36 cellular contexts compared by ENCODE assay signal in genomic region chr14:93929657-93930056, GRCh38. TPM values are rescaled to one million over a fixed set of nuclear protein-coding genes. Genes with fewer than 3 reads are reported as not detected.
"Had no signal": no experiment of that assay in that cellular context is flagged by ENCODE, and none has a peak within 500 bp of the region (broad histone marks: within the 10 kb centered on the region; RNA-seq: fewer than 3 reads in every experiment).

No MANE protein-coding gene starts in this region.

- FAIRE-seq: astrocyte, colon, endometrium, endothelial cell of umbilical vein had no signal

- H3K27ac Mint-ChIP-seq: activated CD8-positive, alpha-beta T cell treated with anti-CD3 and anti-CD28 coated beads for 36 hours; activated naive CD8-positive, alpha-beta T cell; activated T-helper 17 cell treated with anti-CD3 and anti-CD28 coated beads, Interleukin-2, amount 50 U/mL, for 72 hours; T-cell; T-helper 1 cell treated with Interleukin-12 subunit alpha and Interleukin-12 subunit beta and Interleukin-4 antibody, amounts not matched to agents 30 μg/mL and 1 μg/mL, for 36 hours had no signal

- H3K9me3 ChIP-seq: esophagus squamous epithelium, gastroesophageal sphincter had no signal

- H3K36me3 ChIP-seq: esophagus squamous epithelium had no signal

- H3K27me3 Mint-ChIP-seq: activated CD8-positive, alpha-beta T cell treated with anti-CD3 and anti-CD28 coated beads for 36 hours; activated naive CD8-positive, alpha-beta T cell; T-cell had no signal

- H3K27ac ChIP-seq: epithelial cell of prostate, esophagus squamous epithelium, gastroesophageal sphincter had no signal

- H3K4me1 Mint-ChIP-seq: activated T-helper 17 cell treated with anti-CD3 and anti-CD28 coated beads, Interleukin-2, amount 50 U/mL, for 72 hours; T-cell had no signal

- H3K36me3 Mint-ChIP-seq: activated naive CD8-positive, alpha-beta T cell; T-cell had no signal

- DNase-seq: activated CD4-positive, alpha-beta T cell treated with anti-CD3 and anti-CD28 coated beads for 1 hour; activated CD4-positive, alpha-beta T cell treated with anti-CD3 and anti-CD28 coated beads for 4 hours; activated CD4-positive, alpha-beta T cell treated with anti-CD3 and anti-CD28 coated beads, Interleukin-2, amount 50 U/mL, for 1 hour; activated CD4-positive, alpha-beta T cell treated with anti-CD3 and anti-CD28 coated beads, Interleukin-2, amount 50 U/mL, for 48 hours; activated CD8-positive, alpha-beta memory T cell treated with anti-CD3 and anti-CD28 coated beads for 24 hours; activated CD8-positive, alpha-beta T cell treated with anti-CD3 and anti-CD28 coated beads for 36 hours; activated effector memory CD4-positive, alpha-beta T cell treated with Interleukin-2 at 50 U/mL for 16 hours; activated gamma-delta T cell treated with Interleukin-2 at 50 U/mL for 16 hours; activated naive CD4-positive, alpha-beta T cell treated with anti-CD3 and anti-CD28 coated beads, Interleukin-2, amount 50 U/mL, for 16 hours; activated naive CD4-positive, alpha-beta T cell treated with Interleukin-2 at 50 U/mL for 16 hours; activated T-cell treated with anti-CD3 and anti-CD28 coated beads, Interleukin-2, amount 50 U/mL, for 4 hours; amniotic stem cell; anterior cingulate cortex; caudate nucleus; cortex of kidney; effector CD8-positive, alpha-beta T cell; esophagus squamous epithelium; foreskin melanocyte; SW 1271; T-cell had no signal

- H3K27me3 ChIP-seq: gastroesophageal sphincter had no signal

- H3K4me3 ChIP-seq: esophagus squamous epithelium, gastroesophageal sphincter had no signal

- H3K4me3 Mint-ChIP-seq: activated CD8-positive, alpha-beta T cell treated with anti-CD3 and anti-CD28 coated beads for 36 hours; activated naive CD8-positive, alpha-beta T cell; activated T-cell treated with anti-CD3 and anti-CD28 coated beads, Interleukin-2, amount 50 U/mL, for 4 hours; activated T-helper 17 cell treated with anti-CD3 and anti-CD28 coated beads, Interleukin-2, amount 50 U/mL, for 72 hours; T-cell; T-helper 1 cell treated with Interleukin-12 subunit alpha and Interleukin-12 subunit beta and Interleukin-4 antibody, amounts not matched to agents 30 μg/mL and 1 μg/mL, for 36 hours had no signal

- ATAC-seq: activated CD8-positive, alpha-beta T cell treated with anti-CD3 and anti-CD28 coated beads for 36 hours; activated T-cell treated with anti-CD3 and anti-CD28 coated beads, Interleukin-2, amount 50 U/mL, for 4 hours; activated T-helper 17 cell treated with anti-CD3 and anti-CD28 coated beads, Interleukin-2, amount 50 U/mL, for 72 hours; gastroesophageal sphincter; T-cell had no signal

- H3K9me3 Mint-ChIP-seq: activated CD8-positive, alpha-beta T cell treated with anti-CD3 and anti-CD28 coated beads for 36 hours; activated T-cell treated with anti-CD3 and anti-CD28 coated beads, Interleukin-2, amount 50 U/mL, for 4 hours; activated T-helper 17 cell treated with anti-CD3 and anti-CD28 coated beads, Interleukin-2, amount 50 U/mL, for 72 hours; T-cell; T-helper 1 cell treated with Interleukin-12 subunit alpha and Interleukin-12 subunit beta and Interleukin-4 antibody, amounts not matched to agents 30 μg/mL and 1 μg/mL, for 36 hours had no signal

RNA-seq across cellular contexts. Expression of gene FAM181A, which starts 2.5 kb away (rescaled TPM):
- total RNA-seq: activated CD8-positive, alpha-beta T cell treated with anti-CD3 and anti-CD28 coated beads for 36 hours; activated T-cell treated with anti-CD3 and anti-CD28 coated beads, Interleukin-2, amount 50 U/mL, for 4 hours; activated T-helper 17 cell treated with anti-CD3 and anti-CD28 coated beads, Interleukin-2, amount 50 U/mL, for 72 hours; astrocyte; chondrocyte; dermis microvascular lymphatic vessel endothelial cell; endothelial cell of umbilical vein; esophagus squamous epithelium; fibroblast of lung; fibroblast of villous mesenchyme; gastroesophageal sphincter; glomerular endothelial cell; T-cell had no signal
- polyA plus RNA-seq: adipose tissue, endothelial cell of umbilical vein, esophagus, fibroblast of lung had no signal

RNA-seq across cellular contexts. Expression of gene ASB2, which starts 46.7 kb away (rescaled TPM):
- total RNA-seq: dermis microvascular lymphatic vessel endothelial cell, endothelial cell of umbilical vein had no signal
- polyA plus RNA-seq: endothelial cell of umbilical vein had no signal
